Comparison of ENCODE assay signal across 8 cellular contexts in genomic region chr3:50236484-50237132, GRCh38. TPM values are rescaled to one million over a fixed set of nuclear protein-coding genes. Genes with fewer than 3 reads are reported as not detected.
DNase-seq lines count a peak whose midpoint lies in the region; ATAC-seq and TF ChIP-seq lines count a peak whose summit lies in the region.

No MANE protein-coding gene starts in this region.

- TF ChIP-seq CTCF in BE2C (IDR thresholded peaks at IDR 0.05; ENCODE audit: low read depth, low read length) (no peak), coronary artery (IDR thresholded peaks at IDR 0.05) (no peak), natural killer cell (IDR thresholded peaks at IDR 0.05) (no peak)

- no peaks in the 10 kb centered on the region for H3K9me3 Mint-ChIP-seq in natural killer cell

- no peak for ATAC-seq in natural killer cell
- no peak for ATAC-seq in GM21423 (IDR thresholded peaks at IDR 0.05; ENCODE audit: unreplicated experiment)
- ATAC-seq in HG03571 (IDR thresholded peaks at IDR 0.05; ENCODE audit: unreplicated experiment) = no peak
- ATAC-seq in HG02588 (IDR thresholded peaks at IDR 0.05; ENCODE audit: unreplicated experiment) = no peak

- H3K79me2 ChIP-seq in Karpas-422 (ENCODE audit: low read length) = peaks cover 53% of the 10 kb centered on the region

- H3K9me3 ChIP-seq in BE2C = no peaks in the 10 kb centered on the region
- H3K9me3 ChIP-seq in Karpas-422 (ENCODE audit: low read length) = no peaks in the 10 kb centered on the region

- peak overlapping the region; percentile 98 for H3K4me3 Mint-ChIP-seq in natural killer cell

- no peak overlapping the region for H2AFZ ChIP-seq in Karpas-422 (ENCODE audit: low read length)

- H3K4me1 Mint-ChIP-seq in natural killer cell = peaks cover 38 to 55% of the 10 kb centered on the region in 2 donors

- peak overlapping the region; percentile 95 for H3K9ac ChIP-seq in Karpas-422 (ENCODE audit: low read length)

- H3K27ac ChIP-seq in Karpas-422 (ENCODE audit: low read length) (peak overlapping the region; percentile 90), coronary artery (peak overlapping the region; percentile 91 to 93)

- H3K27me3 ChIP-seq in BE2C (no peaks in the 10 kb centered on the region), Karpas-422 (ENCODE audit: low read length) (no peaks in the 10 kb centered on the region)

- H3K27ac Mint-ChIP-seq in natural killer cell = peak overlapping the region; percentile 95 to 96

- no peaks in the 10 kb centered on the region for H3K36me3 ChIP-seq in BE2C
- H3K36me3 ChIP-seq in Karpas-422 (ENCODE audit: insufficient read depth, low read length) = peaks cover 10% of the 10 kb centered on the region; the same call in 1 of the 2 replicates

- no peaks in the 10 kb centered on the region for H3K4me1 ChIP-seq in BE2C
- H3K4me1 ChIP-seq in Karpas-422 (ENCODE audit: low read length) = peaks cover 47% of the 10 kb centered on the region

- H3K4me2 ChIP-seq in Karpas-422 (ENCODE audit: low read depth, low read length, poor library complexity, severe bottlenecking) = peak overlapping the region; percentile 89

- DNase-seq in BE2C = no peak
- DNase-seq in Karpas-422 = no peak
- no peak for DNase-seq in coronary artery (ENCODE audit: low spot score)
- DNase-seq in natural killer cell = no peak
- DNase-seq in globus pallidus (ENCODE audit: low spot score) = no peak

- no peaks in the 10 kb centered on the region for H3K9me2 ChIP-seq in Karpas-422 (replicated peaks; ENCODE audit: insufficient read depth, low read length)

- no peaks in the 10 kb centered on the region for H3K36me3 Mint-ChIP-seq in natural killer cell

- peaks cover 37% of the 10 kb centered on the region for H4K20me1 ChIP-seq in Karpas-422 (ENCODE audit: insufficient read depth, low read depth, low read length)

- H3K27me3 Mint-ChIP-seq in natural killer cell (ENCODE audit: low read depth in 2 of 2) = no peaks in the 10 kb centered on the region

- H3K4me3 ChIP-seq in BE2C (ENCODE audit: low read depth, low read length) (peak overlapping the region; percentile 66), Karpas-422 (ENCODE audit: low read length) (peak overlapping the region; percentile 95), coronary artery (peak overlapping the region; percentile 97)

- intact Hi-C loops in natural killer cell (cut with micrococcal nuclease) = no loop called here

RNA-seq across cellular contexts. Expression of gene GNAI2, which starts 0.6 kb away (rescaled TPM):
- 107 TPM for polyA plus RNA-seq in BE2C (2012; ENCODE audit: insufficient read depth, insufficient read length, low read depth)
- total RNA-seq in Karpas-422 (2014; rRNA removed; shearing (Covaris generic); ENCODE audit: low replicate concordance) = 151 and 174 TPM in 2 replicates
- total RNA-seq in natural killer cell = 100 to 1,000 TPM; 428 to 467 (median 447) TPM

RNA-seq across cellular contexts. Expression of gene SLC38A3, which starts 31.5 kb away (rescaled TPM):
- polyA plus RNA-seq in BE2C (2012; ENCODE audit: insufficient read depth, insufficient read length, low read depth) = 0.43 TPM
- not detected in 2 replicates for total RNA-seq in Karpas-422 (2014; rRNA removed; shearing (Covaris generic); ENCODE audit: low replicate concordance)
- under 1 TPM in 1 of 3 donors, not detected in 2; 0.82 TPM for total RNA-seq in natural killer cell

RNA-seq across cellular contexts. Expression of gene SEMA3B, which starts 32.3 kb away (rescaled TPM):
- polyA plus RNA-seq in BE2C (2012; ENCODE audit: insufficient read depth, insufficient read length, low read depth) = 1.5 TPM
- total RNA-seq in Karpas-422 (2014; rRNA removed; shearing (Covaris generic); ENCODE audit: low replicate concordance) = 0.15 and 0.29 TPM in 2 replicates
- 1 to 10 TPM in 1 of 3 donors, under 1 TPM in 2; 0.97 to 2.0 (median 0.99) TPM for total RNA-seq in natural killer cell

RNA-seq across cellular contexts. Expression of gene LSMEM2, which starts 42.3 kb away (rescaled TPM):
- polyA plus RNA-seq in BE2C (2012; ENCODE audit: insufficient read depth, insufficient read length, low read depth) = not detected
- 0.14 TPM in 1 of 2 replicates, not detected in the other for total RNA-seq in Karpas-422 (2014; rRNA removed; shearing (Covaris generic); ENCODE audit: low replicate concordance)
- not detected for total RNA-seq in natural killer cell

RNA-seq across cellular contexts. Expression of gene GNAT1, which starts 45.2 kb away (rescaled TPM):
- polyA plus RNA-seq in BE2C (2012; ENCODE audit: insufficient read depth, insufficient read length, low read depth) = not detected
- total RNA-seq in Karpas-422 (2014; rRNA removed; shearing (Covaris generic); ENCODE audit: low replicate concordance) = not detected in 2 replicates
- total RNA-seq in natural killer cell = not detected
